In genomic region chr3:49182682-49183081, GRCh38 we compare ENCODE assay signal across 22 cellular contexts. TPM values are rescaled to one million over a fixed set of nuclear protein-coding genes. Genes with fewer than 3 reads are reported as not detected.
DNase-seq lines count a peak whose midpoint lies in the region; ATAC-seq and TF ChIP-seq lines count a peak whose summit lies in the region.
"Had no signal": no experiment of that assay in that cellular context is flagged by ENCODE, and none has a peak within 500 bp of the region (broad histone marks: within the 10 kb centered on the region; RNA-seq: fewer than 3 reads in every experiment).

No MANE protein-coding gene starts in this region.

- H3K14ac ChIP-seq in neuronal stem cell (ENCODE audit: low read length) = no peak overlapping the region

- no peak overlapping the region for H3K27ac Mint-ChIP-seq in natural killer cell treated with Interleukin-12 subunit alpha and Interleukin-12 subunit beta and Interleukin-15 and Interleukin-18, amount 100 ng/mL, for 72 hours
- no peak overlapping the region for H3K27ac Mint-ChIP-seq in natural killer cell
- H3K27ac Mint-ChIP-seq: B cell; CD4-positive, alpha-beta memory T cell; CD4-positive, CD25-positive, alpha-beta regulatory T cell had no signal

- no peak overlapping the region for H3K27ac ChIP-seq in neuronal stem cell (replicated peaks; ENCODE audit: low read length)
- H3K27ac ChIP-seq in spleen = no peak overlapping the region
- H3K27ac ChIP-seq: 22Rv1; A549; BLaER1 treated with 17β-estradiol and CSF1 and Interleukin-3, amounts not matched to agents 10 nM and 100 nM had no signal

- H3K27me3 ChIP-seq in neuronal stem cell (ENCODE audit: control insufficient read depth in 3 of 3, insufficient read depth in 3 of 3, low read depth in 1 of 3, low read length in 3 of 3) = no peaks in the 10 kb centered on the region
- peaks cover 0 to 5% (median 0%) of the 10 kb centered on the region in 7 donors for H3K27me3 ChIP-seq in spleen (replicated peaks in 1 of 7)
- H3K27me3 ChIP-seq: BLaER1 treated with 17β-estradiol and CSF1 and Interleukin-3, amounts not matched to agents 10 nM and 100 nM had no signal

- intact Hi-C loops in natural killer cell (cut with micrococcal nuclease) (no loop called here), spleen (cut with DNase I; ENCODE audit: low total_unique reads) (no loop called here)

- no peak overlapping the region for H3K4me3 ChIP-seq in neuronal stem cell (ENCODE audit: low read length in 2 of 2)
- H3K4me3 ChIP-seq in spleen = no peak overlapping the region
- H3K4me3 ChIP-seq: A549; BLaER1 treated with 17β-estradiol and CSF1 and Interleukin-3, amounts not matched to agents 10 nM and 100 nM; GM12878 had no signal

- TF ChIP-seq CTCF in natural killer cell (IDR thresholded peaks at IDR 0.05) = no peak
- TF ChIP-seq CTCF in spleen (IDR thresholded peaks at IDR 0.05 in 8 of 11, conservative IDR thresholded peaks at IDR 0.05 in 3 of 11) = no peak

- no peak overlapping the region for H3K4ac ChIP-seq in neuronal stem cell (ENCODE audit: low read length)

- no peak overlapping the region for H2AFZ ChIP-seq in neuronal stem cell (ENCODE audit: low read length)

- H3K9me3 ChIP-seq in neuronal stem cell (replicated peaks in 1 of 2; ENCODE audit: control insufficient read depth in 2 of 2, insufficient read depth in 1 of 2, low read depth in 1 of 2, low read length in 2 of 2) = no peaks in the 10 kb centered on the region
- H3K9me3 ChIP-seq in spleen = no peaks in the 10 kb centered on the region
- H3K9me3 ChIP-seq: A549 had no signal

- H3K23ac ChIP-seq in neuronal stem cell (ENCODE audit: low read depth, low read length, poor library complexity) = no peak overlapping the region

- H3K9ac ChIP-seq in neuronal stem cell (ENCODE audit: low read depth, low read length, poor library complexity) = no peak overlapping the region
- H3K9ac ChIP-seq: BLaER1 treated with 17β-estradiol and CSF1 and Interleukin-3, amounts not matched to agents 10 nM and 100 nM had no signal

- no peaks in the 10 kb centered on the region for H3K36me3 ChIP-seq in neuronal stem cell (replicated peaks in 1 of 2; ENCODE audit: control insufficient read depth in 2 of 2, insufficient read depth in 2 of 2, low read length in 2 of 2)
- no peaks in the 10 kb centered on the region for H3K36me3 ChIP-seq in spleen

- H3K18ac ChIP-seq in neuronal stem cell (ENCODE audit: low read length) = no peak overlapping the region

- no peak overlapping the region for H4K8ac ChIP-seq in neuronal stem cell (ENCODE audit: low read depth, low read length)

- no peak overlapping the region for H3K4me2 ChIP-seq in neuronal stem cell (ENCODE audit: insufficient read depth, low read length, poor library complexity, severe bottlenecking)
- H3K4me2 ChIP-seq: A549; BLaER1 treated with 17β-estradiol and CSF1 and Interleukin-3, amounts not matched to agents 10 nM and 100 nM had no signal

- no peak overlapping the region for H2BK5ac ChIP-seq in neuronal stem cell (ENCODE audit: low read length)

- no peaks in the 10 kb centered on the region for H3K4me1 Mint-ChIP-seq in natural killer cell treated with Interleukin-12 subunit alpha and Interleukin-12 subunit beta and Interleukin-15 and Interleukin-18, amount 100 ng/mL, for 72 hours (ENCODE audit: low read depth in 2 of 2)
- H3K4me1 Mint-ChIP-seq in natural killer cell = no peaks in the 10 kb centered on the region
- H3K4me1 Mint-ChIP-seq: B cell; CD4-positive, alpha-beta memory T cell; CD8-positive, alpha-beta memory T cell had no signal

- H3K4me3 Mint-ChIP-seq in natural killer cell treated with Interleukin-12 subunit alpha and Interleukin-12 subunit beta and Interleukin-15 and Interleukin-18, amount 100 ng/mL, for 72 hours = no peak overlapping the region
- no peak overlapping the region for H3K4me3 Mint-ChIP-seq in natural killer cell

- no peak overlapping the region for H4K91ac ChIP-seq in neuronal stem cell (ENCODE audit: low read depth, low read length, poor library complexity)

- no peaks in the 10 kb centered on the region for H3K9me3 Mint-ChIP-seq in natural killer cell treated with Interleukin-12 subunit alpha and Interleukin-12 subunit beta and Interleukin-15 and Interleukin-18, amount 100 ng/mL, for 72 hours
- H3K9me3 Mint-ChIP-seq in natural killer cell = no peaks in the 10 kb centered on the region

- no peak overlapping the region for H2BK12ac ChIP-seq in neuronal stem cell (ENCODE audit: low read length)

- H3K4me1 ChIP-seq in neuronal stem cell (ENCODE audit: control insufficient read depth in 2 of 2, insufficient read depth in 1 of 2, low read depth in 1 of 2, low read length in 2 of 2) = no peaks in the 10 kb centered on the region
- H3K4me1 ChIP-seq in spleen = no peaks in the 10 kb centered on the region
- H3K4me1 ChIP-seq: A549 had no signal

- peak overlapping the region; percentile 75 for H2AK5ac ChIP-seq in neuronal stem cell (ENCODE audit: low read depth, low read length)

- peak; percentile 44 for DNase-seq in natural killer cell treated with Interleukin-12 subunit alpha and Interleukin-12 subunit beta and Interleukin-15 and Interleukin-18, amount 100 ng/mL, for 72 hours (ENCODE audit: low spot score)
- DNase-seq in natural killer cell = no peak
- no peak for DNase-seq in neuronal stem cell (ENCODE audit: low spot score)
- no peak for DNase-seq in GM19238 (ENCODE audit: insufficient read length, low spot score)
- no peak for DNase-seq in spleen
- DNase-seq: AML-193; CD4-positive, alpha-beta memory T cell; CD4-positive, CD25-positive, alpha-beta regulatory T cell; CD8-positive, alpha-beta memory T cell; COR-L47; DMS 273 treated with DMSO at 0.1 percent for 48 hours; DMS153; DMS53; DMS79; DND-41; EL; GDM1 had no signal

- H3K36me3 Mint-ChIP-seq in natural killer cell treated with Interleukin-12 subunit alpha and Interleukin-12 subunit beta and Interleukin-15 and Interleukin-18, amount 100 ng/mL, for 72 hours = no peaks in the 10 kb centered on the region
- H3K36me3 Mint-ChIP-seq in natural killer cell = no peaks in the 10 kb centered on the region
- H3K36me3 Mint-ChIP-seq: CD4-positive, alpha-beta memory T cell; CD4-positive, CD25-positive, alpha-beta regulatory T cell; CD8-positive, alpha-beta memory T cell had no signal

- WGBS in neuronal stem cell (ENCODE audit: extremely low coverage in 2 of 2, insufficient read length in 2 of 2, insufficient replicate concordance in 1 of 2), 2 donors = no CpG with 5 or more reads among the region's 24 CpGs
- WGBS in spleen, 5 donors = 90 to 99% (median 91%) methylated on average over 12 to 24 of the region's 24 CpGs

- no peak overlapping the region for H2BK120ac ChIP-seq in neuronal stem cell (ENCODE audit: low read depth, low read length)

- peaks cover 10 to 12% of the 10 kb centered on the region in 2 donors for H3K27me3 Mint-ChIP-seq in natural killer cell treated with Interleukin-12 subunit alpha and Interleukin-12 subunit beta and Interleukin-15 and Interleukin-18, amount 100 ng/mL, for 72 hours
- H3K27me3 Mint-ChIP-seq in natural killer cell (ENCODE audit: low read depth in 2 of 2) = peaks cover 0 to 14% of the 10 kb centered on the region in 2 donors

- ATAC-seq in natural killer cell treated with Interleukin-12 subunit alpha and Interleukin-12 subunit beta and Interleukin-15 and Interleukin-18, amount 100 ng/mL, for 72 hours = no peak
- no peak for ATAC-seq in natural killer cell
- ATAC-seq: A549, GM12878 had no signal

- no peaks in the 10 kb centered on the region for H3K79me1 ChIP-seq in neuronal stem cell (ENCODE audit: low read depth, low read length)

- no peak for TF ChIP-seq POLR2A in spleen (IDR thresholded peaks at IDR 0.05)

- H2BK15ac ChIP-seq in neuronal stem cell (ENCODE audit: low read length) = no peak overlapping the region

RNA-seq across cellular contexts. Expression of gene KLHDC8B, which starts 11.3 kb away (rescaled TPM):
- 1 to 10 TPM; 1.3 to 3.1 TPM for total RNA-seq in natural killer cell treated with Interleukin-12 subunit alpha and Interleukin-12 subunit beta and Interleukin-15 and Interleukin-18, amount 100 ng/mL, for 72 hours
- total RNA-seq in natural killer cell (1 to 10 TPM; 2.4 to 7.0 (median 3.5) TPM), spleen (10 to 100 TPM; 18.6 to 29.2 (median 21.9) TPM)
- polyA plus RNA-seq in neuronal stem cell (2013, experiment 1 of 2) = 44.7 TPM
- 43.9 TPM for polyA plus RNA-seq in neuronal stem cell (2013, experiment 2 of 2)
- 10 to 100 TPM; 10.5 to 21.3 (median 19.5) TPM for polyA plus RNA-seq in spleen

RNA-seq across cellular contexts. Expression of gene CCDC71, which starts 16.6 kb away (rescaled TPM):
- total RNA-seq in natural killer cell treated with Interleukin-12 subunit alpha and Interleukin-12 subunit beta and Interleukin-15 and Interleukin-18, amount 100 ng/mL, for 72 hours = 10 to 100 TPM; 21.0 to 24.7 TPM
- total RNA-seq in natural killer cell (10 to 100 TPM; 13.8 to 20.6 (median 15.6) TPM), spleen (10 to 100 TPM; 20.5 to 45.4 (median 28.8) TPM)
- polyA plus RNA-seq in neuronal stem cell (2013, experiment 1 of 2) = 17.1 TPM
- polyA plus RNA-seq in neuronal stem cell (2013, experiment 2 of 2) = 16.2 TPM
- 10 to 100 TPM in 2 of 3 donors, 1 to 10 TPM in 1; 9.9 to 19.1 (median 16.3) TPM for polyA plus RNA-seq in spleen

RNA-seq across cellular contexts. Expression of gene LAMB2, which starts 49.8 kb away (rescaled TPM):
- not detected for total RNA-seq in natural killer cell treated with Interleukin-12 subunit alpha and Interleukin-12 subunit beta and Interleukin-15 and Interleukin-18, amount 100 ng/mL, for 72 hours
- total RNA-seq in natural killer cell (1 to 10 TPM in 2 of 3 donors, under 1 TPM in 1; 0.75 to 1.7 (median 1.2) TPM), spleen (100 to 1,000 TPM; 168 to 331 (median 284) TPM)
- 91.9 TPM for polyA plus RNA-seq in neuronal stem cell (2013, experiment 1 of 2)
- polyA plus RNA-seq in neuronal stem cell (2013, experiment 2 of 2) = 91.3 TPM
- polyA plus RNA-seq in spleen = 100 to 1,000 TPM in 2 of 3 donors, 10 to 100 TPM in 1; 97.7 to 376 (median 264) TPM
- polyA plus RNA-seq: CD4-positive, alpha-beta memory T cell; CD8-positive, alpha-beta memory T cell had no signal

Comparison
In these comparisons a context has a peak if more than half of its experiments do, and no peak if none do; other contexts are left out.
1. RNA of gene LAMB2, which starts 49.8 kb away (total RNA-seq): 168 to 331 TPM in spleen; 0.75 to 1.7 TPM in natural killer cell and not detected in natural killer cell treated with Interleukin-12 subunit alpha and Interleukin-12 subunit beta and Interleukin-15 and Interleukin-18, amount 100 ng/mL, for 72 hours; every median in the first group is over 10 times any median in the second.